ENCODE assay signal across 7 cellular contexts in the genomic region with DNA sequence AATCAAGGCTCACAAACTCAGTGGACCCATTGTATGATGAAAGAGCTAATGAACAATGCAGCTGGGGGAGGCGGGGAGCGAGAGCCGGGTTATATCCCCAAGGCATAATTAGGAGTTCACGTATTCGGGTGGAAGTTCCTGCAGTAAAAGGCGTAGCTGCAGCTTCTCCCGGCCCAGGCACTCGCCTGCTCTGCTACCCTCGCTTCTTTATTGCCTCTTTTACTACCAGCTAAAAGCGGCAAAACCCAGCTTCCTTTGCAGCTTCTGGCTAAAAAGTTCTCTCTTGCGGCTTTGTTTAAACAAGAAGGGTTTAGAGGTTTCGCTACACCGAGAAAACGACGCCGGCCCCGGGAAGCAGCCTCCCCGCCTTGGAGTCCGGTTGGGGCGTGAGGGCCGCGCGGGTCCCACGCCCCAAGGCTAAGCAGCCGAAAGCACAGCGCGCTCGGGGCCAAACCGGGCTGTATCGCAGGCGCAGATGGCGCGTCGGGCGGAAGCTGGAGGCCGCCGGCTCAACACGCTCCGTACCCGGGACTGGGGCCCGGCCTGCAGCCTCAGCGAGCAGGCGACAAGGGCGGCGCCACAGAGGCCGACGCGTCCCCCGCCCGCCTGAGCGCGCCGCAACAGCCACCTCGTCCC. TPM values are rescaled to one million over a fixed set of nuclear protein-coding genes. Genes with fewer than 3 reads are reported as not detected.
DNase-seq lines count a peak whose midpoint lies in the region; ATAC-seq and TF ChIP-seq lines count a peak whose summit lies in the region.

No MANE protein-coding gene starts in this region.

- peak overlapping the region; percentile 92 for H3K9ac ChIP-seq in iPS-15b (ENCODE audit: low read depth, low read length)

- intact Hi-C loops in Panc1 (cut with micrococcal nuclease; ENCODE audit: unreplicated experiment) = no loop called here

- peak overlapping the region; percentile 98 for H3K27ac ChIP-seq in Panc1 (ENCODE audit: low read length)

- CTCF ChIA-PET in Panc1 (lab: Charles Lee) = interaction anchor here (0.6 kb wide), 1 partner anchor 15 kb away, joined by 6 read pairs; no protein-coding TSS in a partner anchor

- DNase-seq in GM03348 (ENCODE audit: low spot score) (peak; percentile 75), HS-27A (ENCODE audit: low read depth) (peak; percentile 56), Panc1 (ENCODE audit: low read depth, low spot score) (no peak), brain pericyte (ENCODE audit: low read depth, low spot score) (peak; percentile 57), retinal pigment epithelial cell (ENCODE audit: low read depth) (peak; percentile 26)

- H3K4me3 ChIP-seq in Panc1 (ENCODE audit: low read depth in 2 of 2, low read length in 2 of 2) (peak overlapping the region; percentile 67 to 90), iPS-15b (ENCODE audit: low read depth, low read length) (peak overlapping the region; percentile 94), retinal pigment epithelial cell (ENCODE audit: low read length) (peak overlapping the region; percentile 77)

- ATAC-seq in GM21447 (IDR thresholded peaks at IDR 0.05; ENCODE audit: unreplicated experiment) (peak; percentile 49), Panc1 (peak; percentile 84)

- H3K36me3 ChIP-seq in Panc1 (ENCODE audit: control insufficient read depth, insufficient read depth, low read length) (peaks cover 5% of the 10 kb centered on the region), iPS-15b (ENCODE audit: control insufficient read depth, insufficient read depth, low read length) (no peaks in the 10 kb centered on the region)

- BruUV-seq in Panc1 (replicated peaks; lab: Mats Ljungman, UMichigan) = no TSS peak

- H3K27me3 ChIP-seq in Panc1 (ENCODE audit: control insufficient read depth, insufficient read depth, low read length) = no peaks in the 10 kb centered on the region
- no peaks in the 10 kb centered on the region for H3K27me3 ChIP-seq in iPS-15b (ENCODE audit: control insufficient read depth, insufficient read depth, low read length)

- H3K9me3 ChIP-seq in Panc1 (ENCODE audit: control insufficient read depth, insufficient read depth, low read depth, low read length) = no peaks in the 10 kb centered on the region
- no peaks in the 10 kb centered on the region for H3K9me3 ChIP-seq in iPS-15b (ENCODE audit: control insufficient read depth, insufficient read depth, low read length)

- in situ Hi-C loops in Panc1 (cut with HindIII; ENCODE audit: low pct_unique_long_range_greater_than_20kb, low sequenced_read_pairs) = no loop called here

- H3K4me1 ChIP-seq in Panc1 (ENCODE audit: control insufficient read depth, insufficient read depth, low read length) = peaks cover 43% of the 10 kb centered on the region
- H3K4me1 ChIP-seq in iPS-15b (ENCODE audit: control insufficient read depth, insufficient read depth, low read length) = peaks cover 11% of the 10 kb centered on the region

- TF ChIP-seq CTCF in Panc1 (IDR thresholded peaks at IDR 0.05) (no peak), retinal pigment epithelial cell (conservative IDR thresholded peaks at IDR 0.05; ENCODE audit: low read depth, low read length) (no peak)

- POLR2A ChIA-PET in Panc1 (lab: Charles Lee) = interaction anchor here (0.5 kb wide), 1 partner anchor 1762 kb away, joined by 3 read pairs; no protein-coding TSS in a partner anchor

RNA-seq across cellular contexts. Expression of a gene that starts 1.6 kb away (rescaled TPM):
- 16.2 TPM for total RNA-seq in Panc1 (2021; ENCODE audit: unreplicated experiment)
- polyA plus RNA-seq in Panc1 (2012; ENCODE audit: insufficient read length) = 10.3 TPM
